ENCODE assay signal across 9 cellular contexts in the genomic region with DNA sequence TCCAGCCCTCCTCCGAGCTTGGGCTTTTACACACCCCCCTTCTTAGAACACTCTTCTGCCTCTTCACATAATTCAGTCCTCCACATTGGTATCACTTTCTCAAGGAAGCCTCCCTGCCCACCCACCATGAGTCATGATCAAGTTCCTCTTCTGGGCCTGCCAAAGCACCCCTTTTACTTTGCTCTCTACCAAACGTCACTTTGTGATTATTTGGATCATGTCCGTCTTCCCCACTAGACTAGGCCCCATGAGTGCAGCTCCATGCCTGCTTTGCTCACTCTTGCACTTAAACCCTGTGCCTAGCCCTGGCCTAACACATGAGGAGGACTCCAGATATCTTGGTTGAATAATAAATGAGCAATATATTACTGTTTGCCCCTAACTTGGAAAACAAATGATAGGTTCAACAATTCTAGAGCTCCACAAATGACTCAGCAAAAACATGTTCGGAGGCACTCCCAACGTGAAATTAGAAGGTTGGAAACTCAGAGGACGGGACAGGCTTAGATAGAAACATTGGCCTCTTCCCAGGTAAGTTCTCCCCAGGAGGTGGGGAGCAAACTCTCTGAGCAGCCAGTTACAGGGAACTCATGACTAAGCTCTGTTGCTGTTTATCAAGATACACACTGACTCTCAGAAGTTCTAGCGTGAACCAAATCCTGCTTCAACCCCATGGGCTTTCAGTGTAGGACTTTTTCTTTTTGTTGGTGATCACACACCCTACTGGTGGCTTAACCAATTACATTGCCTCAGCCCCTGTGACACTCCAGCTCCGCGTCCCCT. TPM values are rescaled to one million over a fixed set of nuclear protein-coding genes. Genes with fewer than 3 reads are reported as not detected.
DNase-seq lines count a peak whose midpoint lies in the region; ATAC-seq and TF ChIP-seq lines count a peak whose summit lies in the region.
"Had no signal": no experiment of that assay in that cellular context is flagged by ENCODE, and none has a peak within 500 bp of the region (broad histone marks: within the 10 kb centered on the region; RNA-seq: fewer than 3 reads in every experiment).

No MANE protein-coding gene starts in this region.

- no peak for TF ChIP-seq POLR2A in body of pancreas (IDR thresholded peaks at IDR 0.05)

- H3K27ac ChIP-seq in body of pancreas, result peak overlapping the region; percentile 57 to 77 (median 76)

- DNase-seq in DMS153 (lab: John Stamatoyannopoulos, UW), result peak; percentile 16
- no peak for DNase-seq in DMS153 treated with DMSO at 0.1 percent for 48 hours (lab: John Stamatoyannopoulos, UW; ENCODE audit: unreplicated experiment)
- peak; percentile 62 for DNase-seq in HPDE6-E6E7 (ENCODE audit: extremely low spot score)
- peak; percentile 73 for DNase-seq in RPMI8226
- DNase-seq in body of pancreas, result peak; percentile 60 to 86 (median 74)
- peak; percentile 85 for DNase-seq in iPS-NIHi7 (ENCODE audit: extremely low spot score)
- peak; percentile 61 for DNase-seq in stimulated activated CD4-positive, alpha-beta T cell treated with anti-CD3 and anti-CD28 coated beads, Interleukin-15, amount 100 ng/mL, for 24 hours
- no peak for DNase-seq in LoVo (ENCODE audit: low spot score)

- no peaks in the 10 kb centered on the region for H3K27me3 ChIP-seq in body of pancreas

- no peak overlapping the region for H3K4me3 ChIP-seq in body of pancreas

- H3K9me3 ChIP-seq in body of pancreas, result no peaks in the 10 kb centered on the region

- no peaks in the 10 kb centered on the region for H3K36me3 ChIP-seq in body of pancreas (replicated peaks in 1 of 2; ENCODE audit: insufficient read depth in 1 of 2, low read depth in 2 of 2)

- intact Hi-C loops in body of pancreas (cut with DNase I), result no loop called here

- 22 to 30% methylated on average over 9 of the region's 9 CpGs for WGBS in body of pancreas, 2 donors

- H3K4me1 ChIP-seq in body of pancreas, result peaks cover 9% of the 10 kb centered on the region

- peak; percentile 43 to 91 (median 83) for TF ChIP-seq CTCF in body of pancreas (IDR thresholded peaks at IDR 0.05)

- ATAC-seq in body of pancreas, result peak; percentile 96

RNA-seq across cellular contexts. Expression of gene G6PC1, which starts 28.3 kb away (rescaled TPM):
- 1 to 10 TPM in 1 of 2 donors, not detected in 1; 2.6 TPM for total RNA-seq in body of pancreas
- total RNA-seq: mononuclear cell had no signal

RNA-seq across cellular contexts. Expression of gene AARSD1, which starts 35.3 kb away (rescaled TPM):
- total RNA-seq in body of pancreas, result 10 to 100 TPM; 44.5 to 51.9 TPM

RNA-seq across cellular contexts. Expression of gene PTGES3L, which starts 51.0 kb away (rescaled TPM):
- under 1 TPM in 1 of 2 donors, not detected in 1; 0.52 TPM for total RNA-seq in body of pancreas

RNA-seq across cellular contexts. Expression of gene RUNDC1, which starts 51.5 kb away (rescaled TPM):
- 10 to 100 TPM; 17.1 to 37.6 TPM for total RNA-seq in body of pancreas

Comparison
In these comparisons a context has a peak if more than half of its experiments do, and no peak if none do; other contexts are left out.
1. DNase-seq: peak in DMS153 (single experiment), HPDE6-E6E7 (single experiment), RPMI8226 (single experiment), body of pancreas (4 of 4), iPS-NIHi7 (single experiment) and stimulated activated CD4-positive, alpha-beta T cell treated with anti-CD3 and anti-CD28 coated beads, Interleukin-15, amount 100 ng/mL, for 24 hours (single experiment); none in DMS153 treated with DMSO at 0.1 percent for 48 hours (single experiment) and LoVo (single experiment).